ENCODE assay signal across 26 cellular contexts in genomic region chr18:31149351-31149750, GRCh38. TPM values are rescaled to one million over a fixed set of nuclear protein-coding genes. Genes with fewer than 3 reads are reported as not detected.
DNase-seq lines count a peak whose midpoint lies in the region; ATAC-seq, FAIRE-seq and TF ChIP-seq lines count a peak whose summit lies in the region.
"Had no signal": no experiment of that assay in that cellular context is flagged by ENCODE, and none has a peak within 500 bp of the region (broad histone marks: within the 10 kb centered on the region; RNA-seq: fewer than 3 reads in every experiment).

No MANE protein-coding gene starts in this region.

- H3K9ac ChIP-seq in astrocyte (ENCODE audit: low read length): no peak overlapping the region
- H3K9ac ChIP-seq in smooth muscle cell (ENCODE audit: low read depth): no peak overlapping the region
- H3K9ac ChIP-seq: BLaER1 treated with 17β-estradiol and CSF1 and Interleukin-3, amounts not matched to agents 10 nM and 100 nM had no signal

- H3K9me3 ChIP-seq in astrocyte (ENCODE audit: insufficient read depth, low read depth, low read length) (no peaks in the 10 kb centered on the region), smooth muscle cell (replicated peaks; ENCODE audit: low read depth) (no peaks in the 10 kb centered on the region)
- H3K9me3 ChIP-seq: A549; BE2C; BLaER1 treated with 17β-estradiol and CSF1 and Interleukin-3, amounts not matched to agents 10 nM and 100 nM had no signal

- no peak overlapping the region for H3K4me3 Mint-ChIP-seq in astrocyte (ENCODE audit: unreplicated experiment)
- H3K4me3 Mint-ChIP-seq: CD14-positive monocyte; CD4-positive, alpha-beta T cell; CD8-positive, alpha-beta memory T cell had no signal

- H3K79me2 ChIP-seq in astrocyte (ENCODE audit: insufficient read depth, low read length): no peaks in the 10 kb centered on the region
- H3K79me2 ChIP-seq in smooth muscle cell (ENCODE audit: low read depth): no peaks in the 10 kb centered on the region

- H3K4me3 ChIP-seq in astrocyte (ENCODE audit: insufficient read depth, low read depth, low read length): no peak overlapping the region
- H3K4me3 ChIP-seq in smooth muscle cell: no peak overlapping the region
- H3K4me3 ChIP-seq: A549; BLaER1 treated with 17β-estradiol and CSF1 and Interleukin-3, amounts not matched to agents 10 nM and 100 nM; GM12878 had no signal

- H3K4me1 ChIP-seq in astrocyte (ENCODE audit: insufficient read depth, low read length) (no peaks in the 10 kb centered on the region), smooth muscle cell (ENCODE audit: low read depth) (peaks cover 5% of the 10 kb centered on the region)
- H3K4me1 ChIP-seq: A549; BE2C; BLaER1 treated with 17β-estradiol and CSF1 and Interleukin-3, amounts not matched to agents 10 nM and 100 nM had no signal

- no peaks in the 10 kb centered on the region for H3K27me3 Mint-ChIP-seq in astrocyte (ENCODE audit: low read depth, unreplicated experiment)
- H3K27me3 Mint-ChIP-seq: CD4-positive, alpha-beta T cell; CD8-positive, alpha-beta memory T cell had no signal

- peaks cover 5% of the 10 kb centered on the region for H3F3A ChIP-seq in smooth muscle cell (ENCODE audit: low read depth)

- H4K20me1 ChIP-seq in astrocyte (ENCODE audit: insufficient read depth, low read length): no peaks in the 10 kb centered on the region
- no peaks in the 10 kb centered on the region for H4K20me1 ChIP-seq in smooth muscle cell (ENCODE audit: low read depth)
- H4K20me1 ChIP-seq: BLaER1 treated with 17β-estradiol and CSF1 and Interleukin-3, amounts not matched to agents 10 nM and 100 nM had no signal

- H3K27ac Mint-ChIP-seq in astrocyte (ENCODE audit: unreplicated experiment): no peak overlapping the region
- H3K27ac Mint-ChIP-seq: CD14-positive monocyte; CD4-positive, alpha-beta T cell; CD8-positive, alpha-beta memory T cell had no signal

- no peak for ATAC-seq in HG03521 (IDR thresholded peaks at IDR 0.05; ENCODE audit: unreplicated experiment)
- ATAC-seq: A549, GM12878 had no signal

- H3K4me1 Mint-ChIP-seq in astrocyte (ENCODE audit: low read depth, unreplicated experiment): peaks cover 2% of the 10 kb centered on the region
- H3K4me1 Mint-ChIP-seq: CD8-positive, alpha-beta memory T cell had no signal

- 39% methylated on average over 3 of the region's 3 CpGs for WGBS in smooth muscle cell (ENCODE audit: low lambda C conversion rate)

- TF ChIP-seq CTCF in astrocyte (IDR thresholded peaks at IDR 0.05; ENCODE audit: insufficient read depth, low read depth, low read length) (no peak), smooth muscle cell (IDR thresholded peaks at IDR 0.05; ENCODE audit: borderline replicate concordance, insufficient read depth, poor library complexity, severe bottlenecking) (no peak)

- H3K27me3 ChIP-seq in astrocyte (ENCODE audit: insufficient read depth, low read length) (no peaks in the 10 kb centered on the region), smooth muscle cell (ENCODE audit: low read depth) (no peaks in the 10 kb centered on the region)
- H3K27me3 ChIP-seq: BE2C; BLaER1 treated with 17β-estradiol and CSF1 and Interleukin-3, amounts not matched to agents 10 nM and 100 nM had no signal

- H3K27ac ChIP-seq in astrocyte (ENCODE audit: low read depth, low read length): no peak overlapping the region
- H3K27ac ChIP-seq in smooth muscle cell (ENCODE audit: low read depth): peak overlapping the region; percentile 37
- H3K27ac ChIP-seq: A549; BLaER1 treated with 17β-estradiol and CSF1 and Interleukin-3, amounts not matched to agents 10 nM and 100 nM had no signal

- H2AFZ ChIP-seq in astrocyte (ENCODE audit: low read depth, low read length) (no peak overlapping the region), smooth muscle cell (ENCODE audit: low read depth) (no peak overlapping the region)

- no peak overlapping the region for H3K4me2 ChIP-seq in astrocyte (ENCODE audit: low read length)
- H3K4me2 ChIP-seq in smooth muscle cell: peak overlapping the region; percentile 63
- H3K4me2 ChIP-seq: A549; BLaER1 treated with 17β-estradiol and CSF1 and Interleukin-3, amounts not matched to agents 10 nM and 100 nM had no signal

- FAIRE-seq in astrocyte (lab: Jason Lieb, UNC): no peak
- FAIRE-seq: A549, D721Med, GM12878, GM19239 had no signal

- no peaks in the 10 kb centered on the region for H3K36me3 Mint-ChIP-seq in astrocyte (ENCODE audit: low read depth, unreplicated experiment)
- H3K36me3 Mint-ChIP-seq: CD14-positive monocyte had no signal

- H3K9me3 Mint-ChIP-seq in astrocyte (ENCODE audit: unreplicated experiment): no peaks in the 10 kb centered on the region

- peak; percentile 0 for DNase-seq in SW480 (ENCODE audit: low spot score)
- peak; percentile 1 for DNase-seq in astrocyte (ENCODE audit: low read depth)
- DNase-seq in iris pigment epithelial cell (ENCODE audit: low read depth): peak; percentile 2
- DNase-seq in smooth muscle cell (lab: John Stamatoyannopoulos, UW; ENCODE audit: unreplicated experiment): no peak
- DNase-seq in kidney tubule cell (ENCODE audit: low spot score): no peak
- no peak for DNase-seq in mucosa of gallbladder (ENCODE audit: low spot score)
- DNase-seq: 8988T; ACHN; AML-193; BE2C; CD4-positive, alpha-beta T cell; CD8-positive, alpha-beta memory T cell; DMS 273 treated with DMSO at 0.1 percent for 48 hours; DMS79; EL; GDM1; GOT3; H7; HCEC 1CT had no signal

- no peaks in the 10 kb centered on the region for H3K36me3 ChIP-seq in astrocyte (ENCODE audit: insufficient read depth, low read length)
- no peaks in the 10 kb centered on the region for H3K36me3 ChIP-seq in smooth muscle cell (ENCODE audit: low read depth)
- H3K36me3 ChIP-seq: BE2C; BLaER1 treated with 17β-estradiol and CSF1 and Interleukin-3, amounts not matched to agents 10 nM and 100 nM had no signal

RNA-seq across cellular contexts. Expression of gene DSC1, which starts 13.3 kb away (rescaled TPM):
- 0.18 and 0.43 TPM in 2 replicates for total RNA-seq in astrocyte
- 50.9 and 54.7 TPM in 2 replicates for total RNA-seq in smooth muscle cell
- 2.1 and 5.0 TPM in 2 replicates for polyA plus RNA-seq in smooth muscle cell
- not detected for total RNA-seq in mucosa of gallbladder
- total RNA-seq: H7 had no signal
- polyA plus RNA-seq: A549, CD14-positive monocyte had no signal

RNA-seq across cellular contexts. Expression of gene DSC2, which starts 47.1 kb away (rescaled TPM):
- 39.4 and 48.7 TPM in 2 replicates for total RNA-seq in astrocyte
- total RNA-seq in smooth muscle cell: 78.8 and 80.9 TPM in 2 replicates
- polyA plus RNA-seq in smooth muscle cell: 15.6 and 36.1 TPM in 2 replicates
- 12.6 TPM for total RNA-seq in mucosa of gallbladder
- total RNA-seq: CD4-positive, alpha-beta T cell; CD8-positive, alpha-beta memory T cell had no signal
- polyA plus RNA-seq: CD8-positive, alpha-beta memory T cell had no signal

Comparison
In these comparisons a context has a peak if more than half of its experiments do, and no peak if none do; other contexts are left out.
1. DNase-seq: peak in SW480 (single experiment), astrocyte (single experiment) and iris pigment epithelial cell (single experiment); none in smooth muscle cell (single experiment), kidney tubule cell (single experiment) and mucosa of gallbladder (single experiment).
2. RNA of gene DSC1, which starts 13.3 kb away (total RNA-seq): 50.9 to 54.7 TPM in smooth muscle cell; 0.18 to 0.43 TPM in astrocyte and not detected in mucosa of gallbladder (single experiment); every median in the first group is over 10 times any median in the second.